In genomic region chr6:72464791-72465691, GRCh38 we compare ENCODE assay signal across 12 cellular contexts.
DNase-seq lines count a peak whose midpoint lies in the region; ATAC-seq and TF ChIP-seq lines count a peak whose summit lies in the region.
"Had no signal": no experiment of that assay in that cellular context is flagged by ENCODE, and none has a peak within 500 bp of the region (broad histone marks: within the 10 kb centered on the region; RNA-seq: fewer than 3 reads in every experiment).

No MANE protein-coding gene starts in this region.

- no peak overlapping the region for H3K4me2 ChIP-seq in hepatocyte

- H3K36me3 ChIP-seq in hepatocyte (replicated peaks; ENCODE audit: insufficient read depth, low read depth) = no peaks in the 10 kb centered on the region
- H3K36me3 ChIP-seq: right atrium auricular region had no signal

- no peaks in the 10 kb centered on the region for H3K27me3 ChIP-seq in hepatocyte
- H3K27me3 ChIP-seq in right cardiac atrium (ENCODE audit: control insufficient read depth, insufficient read depth) = no peaks in the 10 kb centered on the region
- H3K27me3 ChIP-seq: right atrium auricular region had no signal

- ATAC-seq in right cardiac atrium (no peak), HG02759 (IDR thresholded peaks at IDR 0.05; ENCODE audit: unreplicated experiment) (no peak), GM21528 (IDR thresholded peaks at IDR 0.05; ENCODE audit: low FRiP score, unreplicated experiment) (no peak), GM18907 (IDR thresholded peaks at IDR 0.05; ENCODE audit: unreplicated experiment) (no peak)

- H3K4me3 ChIP-seq in hepatocyte (no peak overlapping the region), right cardiac atrium (ENCODE audit: low read length) (no peak overlapping the region)
- H3K4me3 ChIP-seq: right atrium auricular region had no signal

- H3K4me1 ChIP-seq in hepatocyte (ENCODE audit: insufficient read depth) (no peaks in the 10 kb centered on the region), right cardiac atrium (ENCODE audit: control insufficient read depth, insufficient read depth, low read length) (no peaks in the 10 kb centered on the region)
- H3K4me1 ChIP-seq: right atrium auricular region had no signal

- H2AFZ ChIP-seq in hepatocyte = no peak overlapping the region

- peak; percentile 75 for DNase-seq in A172 (ENCODE audit: low spot score)
- peak; percentile 8 for DNase-seq in HK-2 (ENCODE audit: unreplicated experiment)
- peak; percentile 19 for DNase-seq in hepatocyte (ENCODE audit: low spot score)
- no peak for DNase-seq in right cardiac atrium
- DNase-seq: foreskin melanocyte; NCI-H146; NK-92 treated with Interleukin-12 subunit alpha and Interleukin-12 subunit beta, amount 100 ng/mL, for 24 hours had no signal

- H4K20me1 ChIP-seq in hepatocyte (ENCODE audit: insufficient read depth, poor library complexity, severe bottlenecking) = no peaks in the 10 kb centered on the region

- no peak for TF ChIP-seq CTCF in hepatocyte (IDR thresholded peaks at IDR 0.05; ENCODE audit: poor library complexity)

- H3K9me3 ChIP-seq in hepatocyte (ENCODE audit: low read depth) (no peaks in the 10 kb centered on the region), right cardiac atrium (ENCODE audit: control insufficient read depth, low read length) (no peaks in the 10 kb centered on the region)
- H3K9me3 ChIP-seq: right atrium auricular region had no signal

- no peaks in the 10 kb centered on the region for H3K79me2 ChIP-seq in hepatocyte

- intact Hi-C loops in right cardiac atrium (cut with DNase I) = no loop called here

- peak overlapping the region; percentile 50 for H3K27ac ChIP-seq in angular gyrus (ENCODE audit: low read depth, low read length)
- H3K27ac ChIP-seq in hepatocyte = no peak overlapping the region
- H3K27ac ChIP-seq in right cardiac atrium (ENCODE audit: low read length) = no peak overlapping the region
- H3K27ac ChIP-seq: right atrium auricular region had no signal

- 62% methylated on average over 4 of the region's 4 CpGs for WGBS in hepatocyte (ENCODE audit: low lambda C conversion rate, missing lambda C conversion rate)
- WGBS in right cardiac atrium = 59% methylated on average over 4 of the region's 4 CpGs

- H3K9me2 ChIP-seq in hepatocyte (replicated peaks; ENCODE audit: insufficient read depth) = no peaks in the 10 kb centered on the region

Comparison
In these comparisons a context has a peak if more than half of its experiments do, and no peak if none do; other contexts are left out.
1. DNase-seq: peak in A172 (single experiment), HK-2 (single experiment) and hepatocyte (single experiment); none in right cardiac atrium (0 of 3).